Comparison of ENCODE assay signal across 17 cellular contexts in the genomic region with DNA sequence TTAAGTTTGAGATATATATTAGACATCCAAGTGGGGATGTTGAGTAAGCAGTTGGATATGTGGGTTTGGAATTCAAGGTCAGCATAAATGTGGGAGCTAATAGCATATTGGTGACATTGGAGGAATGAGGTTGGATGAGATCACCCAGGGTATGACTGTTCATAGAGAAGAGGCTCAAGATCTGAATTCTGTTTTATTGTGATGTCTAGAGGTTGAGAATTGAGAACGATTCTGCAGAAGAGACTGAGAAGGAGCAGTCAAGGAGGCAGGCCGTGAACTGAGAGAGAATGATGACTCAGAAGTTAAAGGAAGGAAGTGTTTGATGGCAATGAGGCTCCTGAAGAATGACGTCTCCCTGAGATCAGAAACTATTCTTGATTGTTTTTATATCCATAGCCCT. TPM values are rescaled to one million over a fixed set of nuclear protein-coding genes. Genes with fewer than 3 reads are reported as not detected.
A peak's percentile ranks its signal among the peaks of the same experiment; 100 is the strongest.
DNase-seq lines count a peak whose midpoint lies in the region; ATAC-seq, FAIRE-seq and TF ChIP-seq lines count a peak whose summit lies in the region.
"Had no signal": no experiment of that assay in that cellular context is flagged by ENCODE, and none has a peak within 500 bp of the region (broad histone marks: within the 10 kb centered on the region; RNA-seq: fewer than 3 reads in every experiment).

No MANE protein-coding gene starts in this region.

- ATAC-seq in GM19395 (IDR thresholded peaks at IDR 0.05; ENCODE audit: unreplicated experiment): no peak
- ATAC-seq: activated CD4-positive, alpha-beta T cell treated with anti-CD3 and anti-CD28 coated beads for 36 hours; K562; right cardiac atrium; stimulated activated effector memory CD8-positive, alpha-beta T cell treated with anti-CD3 and anti-CD28 coated beads, Interleukin-12 subunit alpha, Interleukin-12 subunit beta, amount 100 ng/mL, for 72 hours had no signal

- H3K36me3 ChIP-seq in small intestine (ENCODE audit: control insufficient read depth in 2 of 2, insufficient read depth in 2 of 2, low read length in 2 of 2): no peaks in the 10 kb centered on the region
- H3K36me3 ChIP-seq: neural progenitor cell had no signal

- H3K27me3 ChIP-seq in small intestine (ENCODE audit: control insufficient read depth in 2 of 2, insufficient read depth in 2 of 2, low read length in 2 of 2): no peaks in the 10 kb centered on the region
- H3K27me3 ChIP-seq: neural progenitor cell had no signal

- no peaks in the 10 kb centered on the region for H3K4me1 ChIP-seq in small intestine (ENCODE audit: control insufficient read depth in 2 of 2, insufficient read depth in 1 of 2, low read depth in 1 of 2, low read length in 1 of 2)
- H3K4me1 ChIP-seq: neural progenitor cell had no signal

- H3K9me3 ChIP-seq in small intestine (ENCODE audit: control insufficient read depth, low read depth): no peaks in the 10 kb centered on the region

- H3K27ac ChIP-seq in small intestine (ENCODE audit: low read depth in 1 of 2, low read length in 1 of 2): no peak overlapping the region
- H3K27ac ChIP-seq: coronary artery, neural progenitor cell had no signal

- WGBS in small intestine, 3 donors: 58 to 69% (median 68%) methylated on average over 3 of the region's 3 CpGs

- no peak overlapping the region for H3K4me3 ChIP-seq in fibroblast of pulmonary artery (replicated peaks; ENCODE audit: low read depth, low read length)
- no peak overlapping the region for H3K4me3 ChIP-seq in small intestine (ENCODE audit: low read depth in 1 of 2, low read length in 2 of 2)
- H3K4me3 ChIP-seq: coronary artery, K562, neural progenitor cell had no signal

- DNase-seq in SIG-M5 treated with dmso at 0.1 percent for 504 hours (lab: John Stamatoyannopoulos, UW; ENCODE audit: unreplicated experiment) (peak; percentile 2), SIG-M5 (lab: John Stamatoyannopoulos, UW) (no peak), T1000 (lab: John Stamatoyannopoulos, UW) (peak; percentile 2), fibroblast of pulmonary artery (ENCODE audit: low read depth) (peak; percentile 9), stromal cell of bone marrow (ENCODE audit: low read depth) (peak; percentile 47), ACHN (no peak), small intestine (no peak)
- DNase-seq: 8988T; activated CD4-positive, alpha-beta T cell treated with anti-CD3 and anti-CD28 coated beads for 36 hours; right cardiac atrium; stimulated activated CD4-positive, alpha-beta T cell treated with anti-CD3 and anti-CD28 coated beads, Interleukin-4, amount 100 ng/mL, for 4 hours had no signal

- FAIRE-seq in small intestine (lab: Jason Lieb, UNC): no peak
- FAIRE-seq: K562 had no signal

- in situ Hi-C loops in ACHN (cut with HindIII; ENCODE audit: low pct_ligation_motif_present, low pct_unique_long_range_greater_than_20kb, low sequenced_read_pairs): no loop called here

- no peak for TF ChIP-seq CTCF in fibroblast of pulmonary artery (IDR thresholded peaks at IDR 0.05; ENCODE audit: low read length, missing control alignments)

RNA-seq across cellular contexts. Expression of a gene that starts 5.9 kb away (rescaled TPM):
- not detected for polyA plus RNA-seq in small intestine
- polyA plus RNA-seq: K562, right cardiac atrium, urinary bladder had no signal

RNA-seq across cellular contexts. Expression of a gene that starts 47.0 kb away (rescaled TPM):
- polyA plus RNA-seq in small intestine: under 1 TPM in 2 of 3 donors, not detected in 1; 0.06 to 0.81 TPM
- polyA plus RNA-seq: K562, right cardiac atrium, urinary bladder had no signal

Comparison
In these comparisons a context has a peak if more than half of its experiments do, and no peak if none do; other contexts are left out.
1. DNase-seq: peak in SIG-M5 treated with dmso at 0.1 percent for 504 hours (single experiment), T1000 (single experiment), fibroblast of pulmonary artery (single experiment) and stromal cell of bone marrow (single experiment); none in SIG-M5 (single experiment), ACHN (single experiment) and small intestine (single experiment).